In the genomic region with DNA sequence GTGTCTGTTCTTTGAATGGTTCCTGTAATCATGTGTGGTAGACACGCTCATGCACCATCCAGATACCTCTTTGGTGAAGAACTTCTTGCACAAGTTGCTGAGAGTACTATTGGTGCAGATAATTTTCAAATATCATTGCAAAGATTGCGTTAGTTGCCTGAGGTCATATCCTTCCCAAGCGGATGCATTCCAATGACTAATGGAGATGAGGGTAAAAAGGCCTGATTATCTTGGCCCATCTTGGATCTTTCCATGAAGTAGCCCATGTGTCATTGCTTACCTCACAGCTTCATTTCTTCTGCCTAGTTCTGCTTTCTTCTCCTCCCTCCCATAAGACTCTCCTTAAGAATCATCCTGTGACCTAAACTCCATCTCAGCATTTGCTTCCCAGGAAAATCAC, we compare ENCODE assay signal across 23 cellular contexts.
"Had no signal": no experiment of that assay in that cellular context is flagged by ENCODE, and none has a peak within 500 bp of the region (broad histone marks: within the 10 kb centered on the region; RNA-seq: fewer than 3 reads in every experiment).

No MANE protein-coding gene starts in this region.

- ATAC-seq: activated CD8-positive, alpha-beta memory T cell treated with anti-CD3 and anti-CD28 coated beads, Interleukin-2, amount 10 ng/mL, durations not matched to agents 7 days and 5 days; activated naive CD8-positive, alpha-beta T cell treated with anti-CD3 and anti-CD28 coated beads, Interleukin-2, amount 50 U/mL, for 24 hours; T-helper 17 cell had no signal

- DNase-seq: activated B cell treated with CpG ODN at 0.5 μM for 24 hours; activated CD4-positive, alpha-beta T cell treated with anti-CD3 and anti-CD28 coated beads for 1 hour; activated CD4-positive, alpha-beta T cell treated with anti-CD3 and anti-CD28 coated beads, Interleukin-2, amount 10 ng/mL, durations not matched to agents 24 days and 14 days; activated CD4-positive, alpha-beta T cell treated with anti-CD3 and anti-CD28 coated beads, Interleukin-2, amount 50 U/mL, for 48 hours; activated CD8-positive, alpha-beta memory T cell treated with anti-CD3 and anti-CD28 coated beads, Interleukin-2, amount 10 ng/mL, durations not matched to agents 7 days and 5 days; activated effector memory CD4-positive, alpha-beta T cell treated with Interleukin-2 at 50 U/mL for 16 hours; activated naive CD4-positive, alpha-beta T cell; activated naive CD8-positive, alpha-beta T cell treated with anti-CD3 and anti-CD28 coated beads, Interleukin-2, amount 50 U/mL, for 24 hours; activated T-cell treated with anti-CD3 and anti-CD28 coated beads, Interleukin-2, amount 50 U/mL, for 24 hours; amygdala; KG1; MG63; MV-4-11; NCI-H1092 treated with DMSO at 0.1 percent for 48 hours; NCI-H1417 treated with DMSO at 0.1 percent for 48 hours; NCI-H1694; NCI-H2029; NCI-H446; NCI-H524; Peyer's patch; SHP77; T-helper 17 cell; T-helper 9 cell had no signal
